In the genomic region with DNA sequence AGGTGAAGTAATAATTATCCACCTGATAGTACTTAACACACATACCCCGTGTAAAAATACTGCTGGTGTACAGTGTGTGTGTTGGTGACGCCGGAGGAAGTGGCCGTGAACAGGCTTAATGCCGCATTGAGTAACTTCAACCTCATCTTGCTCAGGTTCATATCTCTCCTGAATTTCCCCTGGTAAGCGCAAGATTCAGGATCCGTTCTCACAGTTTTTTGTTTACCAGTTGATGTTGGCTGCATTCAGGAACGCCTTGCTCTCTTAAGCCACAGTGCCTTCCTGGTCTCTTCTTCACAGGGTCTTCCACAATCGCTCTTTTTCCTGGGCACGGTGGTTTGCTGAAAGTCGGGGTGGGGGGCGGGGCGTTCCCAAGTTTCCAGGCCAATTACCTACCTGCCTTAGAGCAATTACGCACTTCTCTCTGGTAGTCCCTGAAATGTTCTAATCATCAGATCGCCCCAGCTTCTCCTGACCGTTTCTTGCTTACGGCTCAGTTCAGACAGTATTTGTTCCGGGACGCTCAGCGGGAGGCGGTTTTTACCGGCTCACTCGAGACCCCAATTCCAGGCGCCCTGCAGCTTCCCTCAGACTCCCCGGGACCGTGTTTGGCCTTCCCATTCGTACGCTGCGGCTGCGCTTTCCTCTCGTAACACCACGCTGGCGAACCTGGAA, we compare ENCODE assay signal across 8 cellular contexts. TPM values are rescaled to one million over a fixed set of nuclear protein-coding genes. Genes with fewer than 3 reads are reported as not detected.
A peak's percentile ranks its signal among the peaks of the same experiment; 100 is the strongest.
DNase-seq lines count a peak whose midpoint lies in the region; ATAC-seq lines count a peak whose summit lies in the region.

No MANE protein-coding gene starts in this region.

- H3K4me3 ChIP-seq in iPS-11a (ENCODE audit: low read depth, low read length) (peak overlapping the region; percentile 87), skeletal muscle tissue (ENCODE audit: low read length in 3 of 3) (peak overlapping the region; percentile 93 to 96 (median 94))

- H3K4me1 ChIP-seq in skeletal muscle tissue (ENCODE audit: control insufficient read depth in 3 of 3, insufficient read depth in 3 of 3, low read length in 3 of 3): peaks cover 8 to 33% (median 18%) of the 10 kb centered on the region in 3 donors

- no peak for DNase-seq in activated T-cell treated with anti-CD3 and anti-CD28 coated beads, Interleukin-2, amount 50 U/mL, for 4 hours
- DNase-seq in activated T-cell treated with anti-CD3 and anti-CD28 coated beads, Interleukin-2, amount 50 U/mL, for 1 hour: no peak
- DNase-seq in NCI-H69 (lab: John Stamatoyannopoulos, UW): peak; percentile 87

- H3K9ac ChIP-seq in skeletal muscle tissue (ENCODE audit: low read depth in 1 of 3, low read length in 3 of 3): peak overlapping the region; percentile 94 to 97 (median 96)

- H3K27me3 Mint-ChIP-seq in activated T-cell treated with anti-CD3 and anti-CD28 coated beads, Interleukin-2, amount 50 U/mL, for 4 hours (ENCODE audit: low read depth): no peaks in the 10 kb centered on the region
- H3K27me3 Mint-ChIP-seq in activated naive CD4-positive, alpha-beta T cell treated with anti-CD3 and anti-CD28 coated beads, Interleukin-2, amount 50 U/mL, for 24 hours: no peaks in the 10 kb centered on the region

- H3K4me3 Mint-ChIP-seq in activated T-cell treated with anti-CD3 and anti-CD28 coated beads, Interleukin-2, amount 50 U/mL, for 4 hours: peak overlapping the region; percentile 98
- H3K4me3 Mint-ChIP-seq in activated naive CD4-positive, alpha-beta T cell treated with anti-CD3 and anti-CD28 coated beads, Interleukin-2, amount 50 U/mL, for 24 hours: peak overlapping the region; percentile 95

- H3K9me3 ChIP-seq in skeletal muscle tissue (ENCODE audit: control insufficient read depth in 3 of 3, low read length in 3 of 3): peaks cover 0 to 4% (median 3%) of the 10 kb centered on the region in 3 donors

- H3K36me3 ChIP-seq in skeletal muscle tissue (ENCODE audit: control insufficient read depth in 3 of 3, insufficient read depth in 3 of 3, low read length in 3 of 3): peaks cover 0 to 3% (median 0%) of the 10 kb centered on the region in 3 donors

- peak overlapping the region; percentile 92 for H3K27ac Mint-ChIP-seq in activated naive CD4-positive, alpha-beta T cell treated with anti-CD3 and anti-CD28 coated beads, Interleukin-2, amount 50 U/mL, for 24 hours

- peaks cover 55% of the 10 kb centered on the region for H3K4me1 Mint-ChIP-seq in activated T-cell treated with anti-CD3 and anti-CD28 coated beads, Interleukin-2, amount 50 U/mL, for 4 hours (ENCODE audit: low read depth)
- peaks cover 65% of the 10 kb centered on the region for H3K4me1 Mint-ChIP-seq in activated naive CD4-positive, alpha-beta T cell treated with anti-CD3 and anti-CD28 coated beads, Interleukin-2, amount 50 U/mL, for 24 hours

- ATAC-seq in activated T-cell treated with anti-CD3 and anti-CD28 coated beads, Interleukin-2, amount 50 U/mL, for 4 hours: peak; percentile 2
- ATAC-seq in HG02943 (IDR thresholded peaks at IDR 0.05; ENCODE audit: low read depth, unreplicated experiment) (peak; percentile 10), HG03039 (IDR thresholded peaks at IDR 0.05; ENCODE audit: unreplicated experiment) (no peak)

- H3K27me3 ChIP-seq in skeletal muscle tissue (ENCODE audit: control insufficient read depth in 3 of 3, insufficient read depth in 3 of 3, low read length in 3 of 3): no peaks in the 10 kb centered on the region

- peak overlapping the region; percentile 94 for H3K27ac ChIP-seq in skeletal muscle tissue (ENCODE audit: low read depth, low read length)

- H3K36me3 Mint-ChIP-seq in activated T-cell treated with anti-CD3 and anti-CD28 coated beads, Interleukin-2, amount 50 U/mL, for 4 hours (ENCODE audit: insufficient read depth): peaks cover 22% of the 10 kb centered on the region
- peaks cover 9% of the 10 kb centered on the region for H3K36me3 Mint-ChIP-seq in activated naive CD4-positive, alpha-beta T cell treated with anti-CD3 and anti-CD28 coated beads, Interleukin-2, amount 50 U/mL, for 24 hours

- H3K9me3 Mint-ChIP-seq in activated T-cell treated with anti-CD3 and anti-CD28 coated beads, Interleukin-2, amount 50 U/mL, for 4 hours: peaks cover 12% of the 10 kb centered on the region
- peaks cover 5% of the 10 kb centered on the region for H3K9me3 Mint-ChIP-seq in activated naive CD4-positive, alpha-beta T cell treated with anti-CD3 and anti-CD28 coated beads, Interleukin-2, amount 50 U/mL, for 24 hours

RNA-seq across cellular contexts. Expression of gene DNAJC3, which starts 0.7 kb away (rescaled TPM):
- 10 to 100 TPM; 30.2 to 39.3 (median 31.2) TPM for total RNA-seq in activated T-cell treated with anti-CD3 and anti-CD28 coated beads, Interleukin-2, amount 50 U/mL, for 4 hours
- 23.5 TPM for total RNA-seq in skeletal muscle tissue

RNA-seq across cellular contexts. Expression of gene DZIP1, which starts 31.7 kb away (rescaled TPM):
- total RNA-seq in activated T-cell treated with anti-CD3 and anti-CD28 coated beads, Interleukin-2, amount 50 U/mL, for 4 hours: under 1 TPM in 2 of 3 donors, not detected in 1; 0.16 to 0.23 TPM
- 11.0 TPM for total RNA-seq in skeletal muscle tissue
